19 cellular contexts compared by ENCODE assay signal in the genomic region with DNA sequence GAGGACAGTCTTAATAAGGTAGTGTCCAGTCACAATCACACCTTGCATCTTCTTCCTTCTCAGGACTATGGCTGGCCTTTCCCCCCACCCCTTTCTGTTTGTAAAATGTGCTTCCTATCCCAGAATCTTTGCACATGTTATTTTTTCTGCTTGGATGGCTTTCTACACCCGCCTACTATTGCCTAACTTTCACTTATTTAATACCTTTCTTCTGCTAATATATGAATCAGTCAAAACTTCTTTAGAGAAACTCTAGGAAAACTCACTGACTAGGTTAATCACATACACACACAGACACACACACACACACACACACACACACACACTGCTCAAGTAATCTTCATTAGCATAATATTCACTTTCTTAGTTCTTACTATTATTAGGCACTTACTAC. TPM values are rescaled to one million over a fixed set of nuclear protein-coding genes. Genes with fewer than 3 reads are reported as not detected.
DNase-seq lines count a peak whose midpoint lies in the region; ATAC-seq and TF ChIP-seq lines count a peak whose summit lies in the region.
"Had no signal": no experiment of that assay in that cellular context is flagged by ENCODE, and none has a peak within 500 bp of the region (broad histone marks: within the 10 kb centered on the region; RNA-seq: fewer than 3 reads in every experiment).

No MANE protein-coding gene starts in this region.

- no peak for ATAC-seq in natural killer cell
- ATAC-seq in natural killer cell treated with Interleukin-12 subunit alpha and Interleukin-12 subunit beta and Interleukin-15 and Interleukin-18, amount 100 ng/mL, for 72 hours = no peak
- no peak for ATAC-seq in central memory CD8-positive, alpha-beta T cell (replicated peaks; ENCODE audit: extremely low read depth, poor library complexity, severe bottlenecking)
- ATAC-seq in HG02981 (IDR thresholded peaks at IDR 0.05; ENCODE audit: unreplicated experiment) = no peak
- ATAC-seq: CD8-positive, alpha-beta T cell; upper lobe of right lung had no signal

- H3K4me3 ChIP-seq in fibroblast of villous mesenchyme (ENCODE audit: low read depth, low read length) = no peak overlapping the region
- no peak overlapping the region for H3K4me3 ChIP-seq in coronary artery
- H3K4me3 ChIP-seq: cardiac muscle cell, right atrium auricular region, upper lobe of right lung had no signal

- H3K9me3 Mint-ChIP-seq in natural killer cell = no peaks in the 10 kb centered on the region
- no peaks in the 10 kb centered on the region for H3K9me3 Mint-ChIP-seq in natural killer cell treated with Interleukin-12 subunit alpha and Interleukin-12 subunit beta and Interleukin-15 and Interleukin-18, amount 100 ng/mL, for 72 hours
- no peaks in the 10 kb centered on the region for H3K9me3 Mint-ChIP-seq in central memory CD8-positive, alpha-beta T cell
- H3K9me3 Mint-ChIP-seq in activated CD4-positive, alpha-beta T cell treated with anti-CD3 and anti-CD28 coated beads, Interleukin-2, amount 10 ng/mL, durations not matched to agents 7 days and 5 days = no peaks in the 10 kb centered on the region
- H3K9me3 Mint-ChIP-seq: activated CD4-positive, alpha-beta memory T cell treated with anti-CD3 and anti-CD28 coated beads, Interleukin-2, amount 10 ng/mL, durations not matched to agents 7 days and 5 days; activated naive CD8-positive, alpha-beta T cell treated with anti-CD3 and anti-CD28 coated beads for 36 hours; activated T-cell treated with anti-CD3 and anti-CD28 coated beads, Interleukin-2, amount 50 U/mL, for 24 hours; CD8-positive, alpha-beta T cell; neural crest cell; stimulated activated naive CD8-positive, alpha-beta T cell treated with anti-CD3 and anti-CD28 coated beads, Interleukin-15, Interleukin-2, amounts not matched to agents 100 ng/mL and 50 ng/mL, for 24 hours had no signal

- intact Hi-C loops in natural killer cell (cut with micrococcal nuclease) = no loop called here

- H3K4me1 Mint-ChIP-seq in natural killer cell = peaks cover 4 to 11% of the 10 kb centered on the region in 2 donors
- H3K4me1 Mint-ChIP-seq in natural killer cell treated with Interleukin-12 subunit alpha and Interleukin-12 subunit beta and Interleukin-15 and Interleukin-18, amount 100 ng/mL, for 72 hours (ENCODE audit: low read depth in 2 of 2) = peaks cover 0 to 2% of the 10 kb centered on the region in 2 donors
- peaks cover 38% of the 10 kb centered on the region for H3K4me1 Mint-ChIP-seq in central memory CD8-positive, alpha-beta T cell
- H3K4me1 Mint-ChIP-seq in activated CD4-positive, alpha-beta T cell treated with anti-CD3 and anti-CD28 coated beads, Interleukin-2, amount 10 ng/mL, durations not matched to agents 7 days and 5 days = no peaks in the 10 kb centered on the region
- H3K4me1 Mint-ChIP-seq: activated CD4-positive, alpha-beta memory T cell treated with anti-CD3 and anti-CD28 coated beads, Interleukin-2, amount 10 ng/mL, durations not matched to agents 7 days and 5 days; activated naive CD8-positive, alpha-beta T cell treated with anti-CD3 and anti-CD28 coated beads for 36 hours; neural crest cell had no signal

- TF ChIP-seq CTCF in natural killer cell (IDR thresholded peaks at IDR 0.05) (no peak), fibroblast of villous mesenchyme (IDR thresholded peaks at IDR 0.05; ENCODE audit: insufficient read depth, low read depth, low read length) (no peak), coronary artery (IDR thresholded peaks at IDR 0.05) (no peak)

- no peak overlapping the region for H3K27ac ChIP-seq in coronary artery
- H3K27ac ChIP-seq: cardiac muscle cell, right atrium auricular region, RWPE1, upper lobe of right lung had no signal

- peaks cover 17% of the 10 kb centered on the region for H3K36me3 Mint-ChIP-seq in natural killer cell
- H3K36me3 Mint-ChIP-seq in natural killer cell treated with Interleukin-12 subunit alpha and Interleukin-12 subunit beta and Interleukin-15 and Interleukin-18, amount 100 ng/mL, for 72 hours = peaks cover 18% of the 10 kb centered on the region
- peaks cover 44% of the 10 kb centered on the region for H3K36me3 Mint-ChIP-seq in central memory CD8-positive, alpha-beta T cell (ENCODE audit: insufficient read depth)
- H3K36me3 Mint-ChIP-seq in activated CD4-positive, alpha-beta T cell treated with anti-CD3 and anti-CD28 coated beads, Interleukin-2, amount 10 ng/mL, durations not matched to agents 7 days and 5 days (ENCODE audit: low read depth) = peaks cover 31% of the 10 kb centered on the region

- POLR2A ChIA-PET in activated CD4-positive, alpha-beta T cell treated with anti-CD3 and anti-CD28 coated beads, Interleukin-2, amount 10 ng/mL, durations not matched to agents 7 days and 5 days (lab: Charles Lee) = no interaction called here

- no peak overlapping the region for H3K4me3 Mint-ChIP-seq in natural killer cell
- H3K4me3 Mint-ChIP-seq in natural killer cell treated with Interleukin-12 subunit alpha and Interleukin-12 subunit beta and Interleukin-15 and Interleukin-18, amount 100 ng/mL, for 72 hours = no peak overlapping the region
- H3K4me3 Mint-ChIP-seq in central memory CD8-positive, alpha-beta T cell = no peak overlapping the region
- H3K4me3 Mint-ChIP-seq in activated CD4-positive, alpha-beta T cell treated with anti-CD3 and anti-CD28 coated beads, Interleukin-2, amount 10 ng/mL, durations not matched to agents 7 days and 5 days = no peak overlapping the region
- H3K4me3 Mint-ChIP-seq: activated CD4-positive, alpha-beta memory T cell treated with anti-CD3 and anti-CD28 coated beads, Interleukin-2, amount 10 ng/mL, durations not matched to agents 7 days and 5 days; activated naive CD8-positive, alpha-beta T cell treated with anti-CD3 and anti-CD28 coated beads for 36 hours; activated T-cell treated with anti-CD3 and anti-CD28 coated beads, Interleukin-2, amount 50 U/mL, for 24 hours; CD8-positive, alpha-beta T cell; neural crest cell; stimulated activated naive CD8-positive, alpha-beta T cell treated with anti-CD3 and anti-CD28 coated beads, Interleukin-15, Interleukin-2, amounts not matched to agents 100 ng/mL and 50 ng/mL, for 24 hours had no signal

- CTCF ChIA-PET in activated CD4-positive, alpha-beta T cell treated with anti-CD3 and anti-CD28 coated beads, Interleukin-2, amount 10 ng/mL, durations not matched to agents 7 days and 5 days (lab: Charles Lee) = interaction anchor here (0.7 kb wide), 1 partner anchor 177 kb away, joined by 4 read pairs; no protein-coding TSS in a partner anchor

- DNase-seq in natural killer cell = no peak
- no peak for DNase-seq in natural killer cell treated with Interleukin-12 subunit alpha and Interleukin-12 subunit beta and Interleukin-15 and Interleukin-18, amount 100 ng/mL, for 72 hours (ENCODE audit: low spot score)
- DNase-seq in central memory CD8-positive, alpha-beta T cell (ENCODE audit: low spot score in 2 of 2) = no peak
- peak; percentile 17 for DNase-seq in fibroblast of villous mesenchyme (ENCODE audit: low read depth)
- no peak for DNase-seq in activated CD4-positive, alpha-beta T cell treated with anti-CD3 and anti-CD28 coated beads, Interleukin-2, amount 10 ng/mL, durations not matched to agents 7 days and 5 days
- DNase-seq in coronary artery (ENCODE audit: low spot score) = no peak
- DNase-seq in amniotic stem cell (lab: John Stamatoyannopoulos, UW) = no peak
- DNase-seq: activated CD4-positive, alpha-beta memory T cell treated with anti-CD3 and anti-CD28 coated beads, Interleukin-2, amount 10 ng/mL, durations not matched to agents 7 days and 5 days; activated naive CD8-positive, alpha-beta T cell treated with anti-CD3 and anti-CD28 coated beads for 36 hours; activated T-cell treated with anti-CD3 and anti-CD28 coated beads, Interleukin-2, amount 50 U/mL, for 24 hours; CD8-positive, alpha-beta T cell; effector CD8-positive, alpha-beta T cell; upper lobe of right lung had no signal

- H3K27me3 Mint-ChIP-seq in natural killer cell (ENCODE audit: low read depth in 2 of 2) = no peaks in the 10 kb centered on the region
- no peaks in the 10 kb centered on the region for H3K27me3 Mint-ChIP-seq in natural killer cell treated with Interleukin-12 subunit alpha and Interleukin-12 subunit beta and Interleukin-15 and Interleukin-18, amount 100 ng/mL, for 72 hours
- no peaks in the 10 kb centered on the region for H3K27me3 Mint-ChIP-seq in central memory CD8-positive, alpha-beta T cell
- no peaks in the 10 kb centered on the region for H3K27me3 Mint-ChIP-seq in activated CD4-positive, alpha-beta T cell treated with anti-CD3 and anti-CD28 coated beads, Interleukin-2, amount 10 ng/mL, durations not matched to agents 7 days and 5 days
- H3K27me3 Mint-ChIP-seq: activated CD4-positive, alpha-beta memory T cell treated with anti-CD3 and anti-CD28 coated beads, Interleukin-2, amount 10 ng/mL, durations not matched to agents 7 days and 5 days; activated naive CD8-positive, alpha-beta T cell treated with anti-CD3 and anti-CD28 coated beads for 36 hours; activated T-cell treated with anti-CD3 and anti-CD28 coated beads, Interleukin-2, amount 50 U/mL, for 24 hours; stimulated activated naive CD8-positive, alpha-beta T cell treated with anti-CD3 and anti-CD28 coated beads, Interleukin-15, Interleukin-2, amounts not matched to agents 100 ng/mL and 50 ng/mL, for 24 hours had no signal

- peak overlapping the region; percentile 2 to 3 for H3K27ac Mint-ChIP-seq in natural killer cell
- H3K27ac Mint-ChIP-seq in natural killer cell treated with Interleukin-12 subunit alpha and Interleukin-12 subunit beta and Interleukin-15 and Interleukin-18, amount 100 ng/mL, for 72 hours = no peak overlapping the region
- peak overlapping the region; percentile 14 for H3K27ac Mint-ChIP-seq in central memory CD8-positive, alpha-beta T cell (ENCODE audit: low read depth)
- H3K27ac Mint-ChIP-seq in activated CD4-positive, alpha-beta T cell treated with anti-CD3 and anti-CD28 coated beads, Interleukin-2, amount 10 ng/mL, durations not matched to agents 7 days and 5 days = no peak overlapping the region
- H3K27ac Mint-ChIP-seq: activated CD4-positive, alpha-beta memory T cell treated with anti-CD3 and anti-CD28 coated beads, Interleukin-2, amount 10 ng/mL, durations not matched to agents 7 days and 5 days; activated naive CD8-positive, alpha-beta T cell treated with anti-CD3 and anti-CD28 coated beads for 36 hours; activated T-cell treated with anti-CD3 and anti-CD28 coated beads, Interleukin-2, amount 50 U/mL, for 24 hours; stimulated activated naive CD8-positive, alpha-beta T cell treated with anti-CD3 and anti-CD28 coated beads, Interleukin-15, Interleukin-2, amounts not matched to agents 100 ng/mL and 50 ng/mL, for 24 hours had no signal

RNA-seq across cellular contexts. Expression of a gene that starts 51.0 kb away (rescaled TPM):
- total RNA-seq in natural killer cell (10 to 100 TPM; 56.8 to 88.0 (median 72.6) TPM), fibroblast of villous mesenchyme (61.5 and 107 TPM in 2 replicates)
- total RNA-seq in natural killer cell treated with Interleukin-12 subunit alpha and Interleukin-12 subunit beta and Interleukin-15 and Interleukin-18, amount 100 ng/mL, for 72 hours = 10 to 100 TPM; 24.4 to 40.6 TPM
- 10 to 100 TPM; 23.4 to 23.8 TPM for total RNA-seq in activated CD4-positive, alpha-beta T cell treated with anti-CD3 and anti-CD28 coated beads, Interleukin-2, amount 10 ng/mL, durations not matched to agents 7 days and 5 days

Comparison
In these comparisons a context has a peak if more than half of its experiments do, and no peak if none do; other contexts are left out.
1. H3K27ac Mint-ChIP-seq: peak in natural killer cell (2 of 2) and central memory CD8-positive, alpha-beta T cell (single experiment); none in natural killer cell treated with Interleukin-12 subunit alpha and Interleukin-12 subunit beta and Interleukin-15 and Interleukin-18, amount 100 ng/mL, for 72 hours (0 of 2) and activated CD4-positive, alpha-beta T cell treated with anti-CD3 and anti-CD28 coated beads, Interleukin-2, amount 10 ng/mL, durations not matched to agents 7 days and 5 days (single experiment).